Comparison of ENCODE assay signal across 8 cellular contexts in the genomic region with DNA sequence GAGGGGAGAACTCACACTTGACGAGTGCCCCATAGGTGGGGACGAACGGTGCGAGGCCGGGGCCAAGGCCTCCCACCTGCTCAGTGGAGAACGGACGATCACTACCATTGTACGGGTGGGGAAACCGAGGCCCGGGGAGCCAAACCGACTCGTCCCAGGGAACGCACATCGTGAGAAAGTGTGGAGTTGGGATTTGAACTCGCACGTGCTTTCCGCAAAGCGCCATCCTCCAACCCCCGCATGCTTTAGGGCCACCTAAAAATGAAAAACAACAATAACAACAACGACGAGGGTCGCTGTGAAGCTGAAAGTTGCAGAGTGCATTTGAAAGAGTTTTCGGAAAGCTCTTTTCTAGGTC. TPM values are rescaled to one million over a fixed set of nuclear protein-coding genes. Genes with fewer than 3 reads are reported as not detected.
DNase-seq lines count a peak whose midpoint lies in the region; ATAC-seq, FAIRE-seq and TF ChIP-seq lines count a peak whose summit lies in the region.

No MANE protein-coding gene starts in this region.

- no peak for DNase-seq in naive thymus-derived CD8-positive, alpha-beta T cell
- no peak for DNase-seq in GM19239 (ENCODE audit: insufficient read length, low spot score)
- no peak for DNase-seq in SIG-M5 treated with dmso at 0.1 percent for 504 hours (lab: John Stamatoyannopoulos, UW; ENCODE audit: unreplicated experiment)
- DNase-seq in EL = no peak
- no peak for DNase-seq in NCI-H187 (lab: John Stamatoyannopoulos, UW)

- H3K79me2 ChIP-seq in OCI-LY1 (ENCODE audit: insufficient read depth, low read length) = peaks cover 12% of the 10 kb centered on the region

- H3K4me2 ChIP-seq in BLaER1 = peak overlapping the region; percentile 99
- H3K4me2 ChIP-seq in OCI-LY1 (ENCODE audit: low read length) = peak overlapping the region; percentile 82

- H3K27ac Mint-ChIP-seq in naive thymus-derived CD8-positive, alpha-beta T cell = peak overlapping the region; percentile 94 to 100 (median 99)

- H3K9ac ChIP-seq in BLaER1 (peak overlapping the region; percentile 88), OCI-LY1 (ENCODE audit: low read length) (peak overlapping the region; percentile 92), duodenal mucosa (ENCODE audit: low read depth in 1 of 2, low read length in 2 of 2) (peak overlapping the region; percentile 89 to 98)

- H2AFZ ChIP-seq in OCI-LY1 (ENCODE audit: low read length) = no peak overlapping the region

- H4K20me1 ChIP-seq in BLaER1 (peaks cover 58% of the 10 kb centered on the region), OCI-LY1 (ENCODE audit: insufficient read depth, low read length) (no peaks in the 10 kb centered on the region)

- no peaks in the 10 kb centered on the region for H3K9me3 Mint-ChIP-seq in naive thymus-derived CD8-positive, alpha-beta T cell

- H3K9me3 ChIP-seq in BLaER1 (no peaks in the 10 kb centered on the region), OCI-LY1 (ENCODE audit: low read length) (no peaks in the 10 kb centered on the region), duodenal mucosa (ENCODE audit: control insufficient read depth in 1 of 2, low read length in 2 of 2) (no peaks in the 10 kb centered on the region)

- peak overlapping the region; percentile 94 to 99 (median 97) for H3K4me3 Mint-ChIP-seq in naive thymus-derived CD8-positive, alpha-beta T cell

- no peak for ATAC-seq in naive thymus-derived CD8-positive, alpha-beta T cell

- H3K4me1 ChIP-seq in BLaER1 (peaks cover 82% of the 10 kb centered on the region), OCI-LY1 (ENCODE audit: insufficient read depth, low read length, severe bottlenecking) (peaks cover 74% of the 10 kb centered on the region), duodenal mucosa (ENCODE audit: control insufficient read depth in 1 of 2, insufficient read depth in 2 of 2, low read length in 2 of 2) (peaks cover 34 to 45% of the 10 kb centered on the region in 2 donors)

- H3K36me3 ChIP-seq in BLaER1 (peaks cover 35% of the 10 kb centered on the region), OCI-LY1 (ENCODE audit: insufficient read depth, low read length) (peaks cover 32% of the 10 kb centered on the region), duodenal mucosa (ENCODE audit: control insufficient read depth in 1 of 2, insufficient read depth in 2 of 2, low read length in 2 of 2) (peaks cover 0 to 4% of the 10 kb centered on the region in 2 donors)

- H3K4me3 ChIP-seq in BLaER1 = peak overlapping the region; percentile 84
- H3K4me3 ChIP-seq in OCI-LY1 (ENCODE audit: low read depth, low read length, poor library complexity, severe bottlenecking) = peak overlapping the region; percentile 83
- peak overlapping the region; percentile 90 to 95 for H3K4me3 ChIP-seq in duodenal mucosa (ENCODE audit: low read depth in 1 of 2, low read length in 2 of 2)

- H3K27ac ChIP-seq in BLaER1 (peak overlapping the region; percentile 96), OCI-LY1 (ENCODE audit: low read depth, low read length, poor library complexity, severe bottlenecking) (peak overlapping the region; percentile 95), duodenal mucosa (ENCODE audit: low read depth, low read length) (peak overlapping the region; percentile 46)

- peaks cover 10 to 32% (median 21%) of the 10 kb centered on the region in 3 donors for H3K36me3 Mint-ChIP-seq in naive thymus-derived CD8-positive, alpha-beta T cell

- POLR2A ChIA-PET in naive thymus-derived CD8-positive, alpha-beta T cell (lab: Charles Lee) = interaction anchor here (1.3 to 13.9 kb wide), 12 partner anchors 9 to 619 kb away, joined by 3 to 819 read pairs (median 10); partner anchors contain the start of genes CD79A, ERFL, HNRNPUL1 and RABAC1

- H3K4me1 Mint-ChIP-seq in naive thymus-derived CD8-positive, alpha-beta T cell = peaks cover 32 to 74% (median 50%) of the 10 kb centered on the region in 4 donors

- H3K27me3 ChIP-seq in BLaER1 = no peaks in the 10 kb centered on the region
- H3K27me3 ChIP-seq in OCI-LY1 (ENCODE audit: insufficient read depth, low read length) = no peaks in the 10 kb centered on the region
- no peaks in the 10 kb centered on the region for H3K27me3 ChIP-seq in duodenal mucosa (ENCODE audit: control insufficient read depth in 1 of 2, insufficient read depth in 2 of 2, low read length in 2 of 2)

- no peaks in the 10 kb centered on the region for H3K9me2 ChIP-seq in OCI-LY1 (ENCODE audit: low read depth, low read length)

- peaks cover 4% of the 10 kb centered on the region; the same call in 1 of the 2 replicates for H3F3A ChIP-seq in OCI-LY1 (ENCODE audit: insufficient read depth, low read length)

- no peak for TF ChIP-seq CTCF in OCI-LY1 (IDR thresholded peaks at IDR 0.05; ENCODE audit: low read length)

- H3K27me3 Mint-ChIP-seq in naive thymus-derived CD8-positive, alpha-beta T cell = peaks cover 0 to 1% (median 0%) of the 10 kb centered on the region in 5 donors

- no peak for FAIRE-seq in GM19239 (lab: Jason Lieb, UNC)

RNA-seq across cellular contexts. Expression of gene ARHGEF1, which starts 0.5 kb away (rescaled TPM):
- total RNA-seq in naive thymus-derived CD8-positive, alpha-beta T cell = 1,000 to 10,000 TPM; 1,211 to 1,239 TPM
- polyA plus RNA-seq in naive thymus-derived CD8-positive, alpha-beta T cell = 100 to 1,000 TPM; 161 to 346 (median 211) TPM

RNA-seq across cellular contexts. Expression of gene CD79A, which starts 6.4 kb away (rescaled TPM):
- 10 to 100 TPM; 48.6 to 51.0 TPM for total RNA-seq in naive thymus-derived CD8-positive, alpha-beta T cell
- polyA plus RNA-seq in naive thymus-derived CD8-positive, alpha-beta T cell = 10 to 100 TPM; 54.9 to 88.2 (median 85.1) TPM

RNA-seq across cellular contexts. Expression of gene RPS19, which starts 23.4 kb away (rescaled TPM):
- 1,000 to 10,000 TPM; 3,479 to 3,513 TPM for total RNA-seq in naive thymus-derived CD8-positive, alpha-beta T cell
- 1,000 to 10,000 TPM; 6,905 to 8,825 (median 8,505) TPM for polyA plus RNA-seq in naive thymus-derived CD8-positive, alpha-beta T cell

RNA-seq across cellular contexts. Expression of gene DMRTC2, which starts 38.6 kb away (rescaled TPM):
- not detected for total RNA-seq in naive thymus-derived CD8-positive, alpha-beta T cell
- not detected for polyA plus RNA-seq in naive thymus-derived CD8-positive, alpha-beta T cell

RNA-seq across cellular contexts. Expression of gene LYPD4, which starts 39.0 kb away (rescaled TPM):
- total RNA-seq in naive thymus-derived CD8-positive, alpha-beta T cell = not detected
- not detected for polyA plus RNA-seq in naive thymus-derived CD8-positive, alpha-beta T cell

Comparison
In these comparisons a context has a peak if more than half of its experiments do, and no peak if none do; other contexts are left out.
1. H3K27ac ChIP-seq: peak in every context shown above with its lines; median percentile 96 in BLaER1; 95 in OCI-LY1; 46 in duodenal mucosa.